ENCODE assay signal across 8 cellular contexts in genomic region chr1:59903136-59903754, GRCh38. TPM values are rescaled to one million over a fixed set of nuclear protein-coding genes. Genes with fewer than 3 reads are reported as not detected.
DNase-seq lines count a peak whose midpoint lies in the region; ATAC-seq and TF ChIP-seq lines count a peak whose summit lies in the region.

No MANE protein-coding gene starts in this region.

- DNase-seq in Caki2 (ENCODE audit: low read depth) (peak; percentile 13), SHP77 treated with DMSO at 0.1 percent for 48 hours (lab: John Stamatoyannopoulos, UW) (peak; percentile 9), fibroblast of pulmonary artery (ENCODE audit: low read depth) (peak; percentile 18), gastrocnemius medialis (no peak), dedifferentiated amniotic fluid mesenchymal stem cell (ENCODE audit: extremely low spot score) (no peak)
- DNase-seq in stimulated activated CD4-positive, alpha-beta T cell treated with anti-CD3 and anti-CD28 coated beads, Interleukin-12 subunit alpha, Interleukin-12 subunit beta, amount 100 ng/mL, for 4 hours, result no peak

- intact Hi-C loops in gastrocnemius medialis (cut with DNase I; ENCODE audit: low total_unique reads), result loop anchor here (2.0 kb wide), 1 partner anchor 44 kb away; no protein-coding TSS in a partner anchor

- no peaks in the 10 kb centered on the region for H3K27me3 ChIP-seq in gastrocnemius medialis

- ATAC-seq in GM18861 (IDR thresholded peaks at IDR 0.05; ENCODE audit: unreplicated experiment), result peak; percentile 70
- ATAC-seq in HG03457 (IDR thresholded peaks at IDR 0.05; ENCODE audit: unreplicated experiment), result peak; percentile 95
- ATAC-seq in gastrocnemius medialis, result no peak

- H3K4me3 ChIP-seq in fibroblast of pulmonary artery (replicated peaks; ENCODE audit: low read depth, low read length) (no peak overlapping the region), gastrocnemius medialis (no peak overlapping the region)

- TF ChIP-seq CTCF in fibroblast of pulmonary artery (IDR thresholded peaks at IDR 0.05; ENCODE audit: low read length, missing control alignments) (peak; percentile 56), gastrocnemius medialis (IDR thresholded peaks at IDR 0.05 in 4 of 5, conservative IDR thresholded peaks at IDR 0.05 in 1 of 5) (peak in 3 of 5 experiments; percentile 8 to 21 (median 15))

- peaks cover 0 to 6% of the 10 kb centered on the region in 2 donors for H3K36me3 ChIP-seq in gastrocnemius medialis

- no peaks in the 10 kb centered on the region for H3K9me3 ChIP-seq in gastrocnemius medialis

- H3K4me1 ChIP-seq in gastrocnemius medialis, result no peaks in the 10 kb centered on the region

- no peak for TF ChIP-seq POLR2A in gastrocnemius medialis (IDR thresholded peaks at IDR 0.05)

- in situ Hi-C loops in Caki2 (cut with HindIII; ENCODE audit: low pct_unique_long_range_greater_than_20kb, low sequenced_read_pairs) (no loop called here), gastrocnemius medialis (cut with MboI; ENCODE audit: low sequenced_read_pairs in 4 of 4) (no loop called here)

- H3K27ac ChIP-seq in gastrocnemius medialis, result no peak overlapping the region

RNA-seq across cellular contexts. Expression of gene CYP2J2, which starts 23.3 kb away (rescaled TPM):
- 0.20 and 4.5 TPM in 2 replicates for total RNA-seq in Caki2 (2014; rRNA removed; shearing (Covaris generic); ENCODE audit: low replicate concordance)
- 1 to 10 TPM; 2.4 to 8.7 (median 3.2) TPM for total RNA-seq in gastrocnemius medialis

Comparison
In these comparisons a context has a peak if more than half of its experiments do, and no peak if none do; other contexts are left out.
1. DNase-seq: peak in Caki2 (single experiment), SHP77 treated with DMSO at 0.1 percent for 48 hours (single experiment) and fibroblast of pulmonary artery (single experiment); none in gastrocnemius medialis (0 of 2), stimulated activated CD4-positive, alpha-beta T cell treated with anti-CD3 and anti-CD28 coated beads, Interleukin-12 subunit alpha, Interleukin-12 subunit beta, amount 100 ng/mL, for 4 hours (single experiment) and dedifferentiated amniotic fluid mesenchymal stem cell (single experiment).
2. ATAC-seq: peak in GM18861 (single experiment) and HG03457 (single experiment); none in gastrocnemius medialis (0 of 2).